ENCODE assay signal across 1 cellular context in the genomic region with DNA sequence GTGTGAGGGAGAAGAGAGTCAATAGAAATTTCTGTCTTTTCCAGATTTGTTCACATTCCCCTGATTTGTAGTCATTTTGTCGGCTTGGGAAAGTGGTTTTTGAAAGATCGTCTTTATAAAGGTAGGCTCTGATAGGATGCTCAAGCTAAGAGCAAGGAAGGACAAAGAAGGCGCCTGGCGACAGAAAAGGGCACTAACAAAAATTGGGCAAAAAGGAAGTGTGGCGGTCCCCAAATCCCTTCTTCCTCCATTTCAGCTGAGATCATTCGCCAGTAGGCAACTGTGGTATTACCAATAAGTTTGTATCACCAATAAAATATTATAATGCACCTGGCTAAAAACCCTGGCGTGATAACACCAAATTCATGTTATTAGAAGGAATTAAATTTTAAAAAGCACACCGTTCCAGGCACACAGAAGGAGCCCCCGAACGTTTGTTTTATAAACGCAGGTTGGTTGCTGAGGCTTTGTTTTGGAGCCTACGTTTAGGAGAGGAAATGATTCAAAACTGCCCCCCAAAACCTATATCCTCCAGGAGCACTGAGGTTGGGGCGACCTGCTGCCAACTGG.
TF ChIP-seq lines count a peak whose summit lies in the region.

No MANE protein-coding gene starts in this region.

TF ChIP-seq in HepG2, 621 proteins besides CTCF, POLR2A, EP300 and RAD21 (continued from another document and continues in another):
- TF ChIP-seq ZNF20 (CRISPR knock-in tag; IDR thresholded peaks at IDR 0.05): no peak
- peak; percentile 32; the same call in 1 of the 2 replicates for TF ChIP-seq NR2F6 (IDR thresholded peaks at IDR 0.05)
- TF ChIP-seq NR2F6 (CRISPR knock-in tag; IDR thresholded peaks at IDR 0.05): no peak
- TF ChIP-seq HOMEZ (CRISPR knock-in tag; IDR thresholded peaks at IDR 0.05; ENCODE audit: low read depth): no peak
- no peak for TF ChIP-seq ZMYM2 (CRISPR knock-in tag; IDR thresholded peaks at IDR 0.05)
- TF ChIP-seq PRPF4 (IDR thresholded peaks at IDR 0.05; ENCODE audit: low read depth, low read length, poor library complexity, severe bottlenecking): peak; percentile 31
- TF ChIP-seq GATAD2A (CRISPR knock-in tag; IDR thresholded peaks at IDR 0.05): no peak
- no peak for TF ChIP-seq ZNF614 (CRISPR knock-in tag; IDR thresholded peaks at IDR 0.05; ENCODE audit: borderline replicate concordance)
- TF ChIP-seq ZNF841 (CRISPR knock-in tag; IDR thresholded peaks at IDR 0.05; ENCODE audit: borderline replicate concordance): no peak
- TF ChIP-seq, protein P1, sequence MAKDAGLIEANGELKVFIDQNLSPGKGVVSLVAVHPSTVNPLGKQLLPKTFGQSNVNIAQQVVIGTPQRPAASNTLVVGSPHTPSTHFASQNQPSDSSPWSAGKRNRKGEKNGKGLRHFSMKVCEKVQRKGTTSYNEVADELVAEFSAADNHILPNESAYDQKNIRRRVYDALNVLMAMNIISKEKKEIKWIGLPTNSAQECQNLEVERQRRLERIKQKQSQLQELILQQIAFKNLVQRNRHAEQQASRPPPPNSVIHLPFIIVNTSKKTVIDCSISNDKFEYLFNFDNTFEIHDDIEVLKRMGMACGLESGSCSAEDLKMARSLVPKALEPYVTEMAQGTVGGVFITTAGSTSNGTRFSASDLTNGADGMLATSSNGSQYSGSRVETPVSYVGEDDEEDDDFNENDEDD (CRISPR knock-in tag; IDR thresholded peaks at IDR 0.05; ENCODE audit: borderline replicate concordance): no peak
- 0 out of 2 replicates have a peak, but pooled peaks have one; percentile 32 for TF ChIP-seq ZNF570 (CRISPR knock-in tag; IDR thresholded peaks at IDR 0.05; ENCODE audit: borderline replicate concordance)
- no peak for TF ChIP-seq STAT5B (CRISPR knock-in tag; IDR thresholded peaks at IDR 0.05)
- peak; percentile 69; the same call in 1 of the 2 replicates for TF ChIP-seq ZBTB10 (CRISPR knock-in tag; IDR thresholded peaks at IDR 0.05; ENCODE audit: borderline replicate concordance)
- TF ChIP-seq, protein P2, sequence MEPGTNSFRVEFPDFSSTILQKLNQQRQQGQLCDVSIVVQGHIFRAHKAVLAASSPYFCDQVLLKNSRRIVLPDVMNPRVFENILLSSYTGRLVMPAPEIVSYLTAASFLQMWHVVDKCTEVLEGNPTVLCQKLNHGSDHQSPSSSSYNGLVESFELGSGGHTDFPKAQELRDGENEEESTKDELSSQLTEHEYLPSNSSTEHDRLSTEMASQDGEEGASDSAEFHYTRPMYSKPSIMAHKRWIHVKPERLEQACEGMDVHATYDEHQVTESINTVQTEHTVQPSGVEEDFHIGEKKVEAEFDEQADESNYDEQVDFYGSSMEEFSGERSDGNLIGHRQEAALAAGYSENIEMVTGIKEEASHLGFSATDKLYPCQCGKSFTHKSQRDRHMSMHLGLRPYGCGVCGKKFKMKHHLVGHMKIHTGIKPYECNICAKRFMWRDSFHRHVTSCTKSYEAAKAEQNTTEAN (CRISPR knock-in tag; conservative IDR thresholded peaks at IDR 0.05): no peak
- TF ChIP-seq ZNF564 (CRISPR knock-in tag; IDR thresholded peaks at IDR 0.05): 0 out of 2 replicates have a peak, but pooled peaks have one; percentile 3
- no peak for TF ChIP-seq ZNF350 (CRISPR knock-in tag; IDR thresholded peaks at IDR 0.05; ENCODE audit: borderline replicate concordance, low read depth)
- TF ChIP-seq ZNF354B (CRISPR knock-in tag; IDR thresholded peaks at IDR 0.05): no peak; the same call in 1 of the 2 replicates
- TF ChIP-seq RFX1 (IDR thresholded peaks at IDR 0.05): no peak
- no peak for TF ChIP-seq ATAD3A (CRISPR knock-in tag; IDR thresholded peaks at IDR 0.05)
- TF ChIP-seq THYN1 (CRISPR knock-in tag; IDR thresholded peaks at IDR 0.05; ENCODE audit: borderline replicate concordance, low read depth): no peak
- TF ChIP-seq ZNF678 (CRISPR knock-in tag; IDR thresholded peaks at IDR 0.05): no peak
- TF ChIP-seq JUN (CRISPR knock-in tag; IDR thresholded peaks at IDR 0.05): no peak
- TF ChIP-seq SNAPC2 (CRISPR knock-in tag; IDR thresholded peaks at IDR 0.05): 0 out of 2 replicates have a peak, but pooled peaks have one; percentile 84
- TF ChIP-seq SMAD3 (CRISPR knock-in tag; IDR thresholded peaks at IDR 0.05): 0 out of 2 replicates have a peak, but pooled peaks have one; percentile 17
- no peak for TF ChIP-seq RXRA (CRISPR knock-in tag; IDR thresholded peaks at IDR 0.05)
- TF ChIP-seq CHCHD3 (CRISPR knock-in tag; IDR thresholded peaks at IDR 0.05): no peak
- TF ChIP-seq MYC (CRISPR knock-in tag; IDR thresholded peaks at IDR 0.05; ENCODE audit: borderline replicate concordance): no peak
- no peak for TF ChIP-seq ZNF710 (CRISPR knock-in tag; IDR thresholded peaks at IDR 0.05; ENCODE audit: borderline replicate concordance)
- no peak for TF ChIP-seq SOX13 (IDR thresholded peaks at IDR 0.05)
- no peak for TF ChIP-seq SOX13 (CRISPR knock-in tag; conservative IDR thresholded peaks at IDR 0.05 in 1 of 2, IDR thresholded peaks at IDR 0.05 in 1 of 2)
- TF ChIP-seq NAIF1 (CRISPR knock-in tag; IDR thresholded peaks at IDR 0.05; ENCODE audit: borderline replicate concordance): peak; percentile 12; the same call in 1 of the 2 replicates
- TF ChIP-seq EHMT2 (IDR thresholded peaks at IDR 0.05; ENCODE audit: borderline replicate concordance, low read depth, low read length): no peak
- no peak for TF ChIP-seq CREM (IDR thresholded peaks at IDR 0.05)
- TF ChIP-seq CREM (CRISPR knock-in tag; IDR thresholded peaks at IDR 0.05): no peak
- TF ChIP-seq GATA4 (IDR thresholded peaks at IDR 0.05; ENCODE audit: borderline replicate concordance, low read depth): peak; percentile 22; the same call in 1 of the 2 replicates
- no peak for TF ChIP-seq ZNF510 (CRISPR knock-in tag; IDR thresholded peaks at IDR 0.05; ENCODE audit: low read depth)
- TF ChIP-seq KDM3A (CRISPR knock-in tag; IDR thresholded peaks at IDR 0.05; ENCODE audit: low read depth): no peak
- TF ChIP-seq CBX2 (IDR thresholded peaks at IDR 0.05; ENCODE audit: low read depth, low read length): no peak
- no peak for TF ChIP-seq CBX2 (CRISPR knock-in tag; IDR thresholded peaks at IDR 0.05; ENCODE audit: low read depth)
- no peak for TF ChIP-seq SNRNP70 (IDR thresholded peaks at IDR 0.05; ENCODE audit: low read depth, low read length)
- no peak for TF ChIP-seq NFRKB (IDR thresholded peaks at IDR 0.05)
- 0 out of 2 replicates have a peak, but pooled peaks have one; percentile 12 for TF ChIP-seq SRF (IDR thresholded peaks at IDR 0.05; ENCODE audit: low read depth, low read length)
- no peak for TF ChIP-seq TFDP2 (CRISPR knock-in tag; IDR thresholded peaks at IDR 0.05)
- no peak for TF ChIP-seq KLF11 (CRISPR knock-in tag; IDR thresholded peaks at IDR 0.05)
- no peak for TF ChIP-seq BRD4 (CRISPR knock-in tag; IDR thresholded peaks at IDR 0.05)
- TF ChIP-seq ZNF775 (CRISPR knock-in tag; IDR thresholded peaks at IDR 0.05; ENCODE audit: borderline replicate concordance): peak; percentile 36; the same call in 1 of the 2 replicates
- 0 out of 4 replicates have a peak, but pooled peaks of 1 of the 2 experiments have one; percentile 8 for TF ChIP-seq REST (IDR thresholded peaks at IDR 0.05; ENCODE audit: borderline replicate concordance in 1 of 2, low read depth in 1 of 2, low read length in 2 of 2)
- TF ChIP-seq ATF7-NPFF (CRISPR knock-in tag; IDR thresholded peaks at IDR 0.05; ENCODE audit: low read depth): no peak
- no peak for TF ChIP-seq ZNF850 (CRISPR knock-in tag; conservative IDR thresholded peaks at IDR 0.05)
- TF ChIP-seq ZNF335 (CRISPR knock-in tag; IDR thresholded peaks at IDR 0.05): no peak
